In genomic region chr3:136093771-136094170, GRCh38 we compare ENCODE assay signal across 17 cellular contexts.
A peak's percentile ranks its signal among the peaks of the same experiment; 100 is the strongest.
DNase-seq lines count a peak whose midpoint lies in the region; ATAC-seq and TF ChIP-seq lines count a peak whose summit lies in the region.
"Had no signal": no experiment of that assay in that cellular context is flagged by ENCODE, and none has a peak within 500 bp of the region (broad histone marks: within the 10 kb centered on the region; RNA-seq: fewer than 3 reads in every experiment).

No MANE protein-coding gene starts in this region.

- H3K27ac Mint-ChIP-seq in activated CD4-positive, alpha-beta T cell treated with anti-CD3 and anti-CD28 coated beads for 36 hours, result no peak overlapping the region
- H3K27ac Mint-ChIP-seq: CD8-positive, alpha-beta T cell; HFFc6 had no signal

- DNase-seq in NCI-H748 (lab: John Stamatoyannopoulos, UW; ENCODE audit: unreplicated experiment), result peak; percentile 13
- DNase-seq in NCI-H748 treated with DMSO at 0.1 percent for 48 hours (lab: John Stamatoyannopoulos, UW), result no peak
- DNase-seq in NCI-H146 treated with DMSO at 0.1 percent for 48 hours (lab: John Stamatoyannopoulos, UW; ENCODE audit: unreplicated experiment), result peak; percentile 38
- peak; percentile 29 for DNase-seq in brain microvascular endothelial cell
- peak; percentile 8 for DNase-seq in fibroblast of the aortic adventitia (ENCODE audit: low read depth)
- DNase-seq in Peyer's patch, result no peak
- DNase-seq in activated CD4-positive, alpha-beta T cell treated with anti-CD3 and anti-CD28 coated beads for 36 hours, result no peak
- DNase-seq in epidermal melanocyte (ENCODE audit: insufficient read length, low spot score), result no peak
- DNase-seq: CD8-positive, alpha-beta T cell; EL; HFFc6; KBM-7; NCI-H1694 treated with DMSO at 0.1 percent for 48 hours; NCI-H2227 treated with DMSO at 0.1 percent for 48 hours; NCI-H524 treated with DMSO at 0.1 percent for 48 hours; PC-3 had no signal

- CTCF ChIA-PET in activated CD4-positive, alpha-beta T cell treated with anti-CD3 and anti-CD28 coated beads for 36 hours (lab: Charles Lee), result no interaction called here

- H3K9me3 ChIP-seq in Peyer's patch, result no peaks in the 10 kb centered on the region
- H3K9me3 ChIP-seq: BLaER1 had no signal

- TF ChIP-seq POLR2A in Peyer's patch (IDR thresholded peaks at IDR 0.05), result no peak

- H3K4me1 Mint-ChIP-seq in activated CD4-positive, alpha-beta T cell treated with anti-CD3 and anti-CD28 coated beads for 36 hours, result peaks cover under 1% of the 10 kb centered on the region

- in situ Hi-C loops in brain microvascular endothelial cell (cut with HindIII; ENCODE audit: low pct_ligation_motif_present, low sequenced_read_pairs), result loop anchor here (25.0 kb wide), 1 partner anchor 644 kb away; no protein-coding TSS in a partner anchor

- H3K27me3 ChIP-seq in brain microvascular endothelial cell (replicated peaks), result no peaks in the 10 kb centered on the region
- H3K27me3 ChIP-seq in Peyer's patch, result no peaks in the 10 kb centered on the region
- H3K27me3 ChIP-seq: BLaER1 had no signal

- no peaks in the 10 kb centered on the region for H3K36me3 Mint-ChIP-seq in activated CD4-positive, alpha-beta T cell treated with anti-CD3 and anti-CD28 coated beads for 36 hours (ENCODE audit: low read depth)
- H3K36me3 Mint-ChIP-seq: CD8-positive, alpha-beta T cell had no signal

- no peaks in the 10 kb centered on the region for H3K4me1 ChIP-seq in Peyer's patch
- H3K4me1 ChIP-seq: BLaER1 had no signal

- no peak overlapping the region for H3K27ac ChIP-seq in brain microvascular endothelial cell
- H3K27ac ChIP-seq in Peyer's patch, result no peak overlapping the region
- H3K27ac ChIP-seq: BLaER1 had no signal

- POLR2A ChIA-PET in activated CD4-positive, alpha-beta T cell treated with anti-CD3 and anti-CD28 coated beads for 36 hours (lab: Charles Lee), result no interaction called here

- intact Hi-C loops in activated CD4-positive, alpha-beta T cell treated with anti-CD3 and anti-CD28 coated beads for 36 hours (cut with DNase I, micrococcal nuclease), result no loop called here

- no peak for ATAC-seq in activated CD4-positive, alpha-beta T cell treated with anti-CD3 and anti-CD28 coated beads for 36 hours
- ATAC-seq: CD8-positive, alpha-beta T cell; PC-3 had no signal

- H3K4me3 Mint-ChIP-seq in activated CD4-positive, alpha-beta T cell treated with anti-CD3 and anti-CD28 coated beads for 36 hours, result no peak overlapping the region
- H3K4me3 Mint-ChIP-seq: CD8-positive, alpha-beta T cell; HFFc6 had no signal

- H3K36me3 ChIP-seq in brain microvascular endothelial cell (replicated peaks) (no peaks in the 10 kb centered on the region), Peyer's patch (peaks cover 0 to 6% (median 0%) of the 10 kb centered on the region in 3 donors)
- H3K36me3 ChIP-seq: BLaER1 had no signal

- H3K27me3 Mint-ChIP-seq in activated CD4-positive, alpha-beta T cell treated with anti-CD3 and anti-CD28 coated beads for 36 hours, result peaks cover 3% of the 10 kb centered on the region

- no peak for TF ChIP-seq CTCF in brain microvascular endothelial cell (IDR thresholded peaks at IDR 0.05; ENCODE audit: low read depth, low read length, missing control alignments)
- TF ChIP-seq CTCF in fibroblast of the aortic adventitia (IDR thresholded peaks at IDR 0.05; ENCODE audit: insufficient read depth, low read length), result no peak
- no peak for TF ChIP-seq CTCF in Peyer's patch (IDR thresholded peaks at IDR 0.05)

- no peak overlapping the region for H3K4me3 ChIP-seq in brain microvascular endothelial cell (ENCODE audit: low read depth, low read length)
- H3K4me3 ChIP-seq in fibroblast of the aortic adventitia (ENCODE audit: low read depth, low read length), result no peak overlapping the region
- no peak overlapping the region for H3K4me3 ChIP-seq in Peyer's patch
- H3K4me3 ChIP-seq: BLaER1 had no signal

- no peaks in the 10 kb centered on the region for H3K9me3 Mint-ChIP-seq in activated CD4-positive, alpha-beta T cell treated with anti-CD3 and anti-CD28 coated beads for 36 hours (ENCODE audit: low read depth)
- H3K9me3 Mint-ChIP-seq: CD8-positive, alpha-beta T cell; HFFc6 had no signal

Comparison
In these comparisons a context has a peak if more than half of its experiments do, and no peak if none do; other contexts are left out.
1. DNase-seq: peak in NCI-H748 (single experiment), NCI-H146 treated with DMSO at 0.1 percent for 48 hours (single experiment), brain microvascular endothelial cell (single experiment) and fibroblast of the aortic adventitia (single experiment); none in NCI-H748 treated with DMSO at 0.1 percent for 48 hours (single experiment), Peyer's patch (0 of 3), activated CD4-positive, alpha-beta T cell treated with anti-CD3 and anti-CD28 coated beads for 36 hours (single experiment) and epidermal melanocyte (single experiment).